In the genomic region with DNA sequence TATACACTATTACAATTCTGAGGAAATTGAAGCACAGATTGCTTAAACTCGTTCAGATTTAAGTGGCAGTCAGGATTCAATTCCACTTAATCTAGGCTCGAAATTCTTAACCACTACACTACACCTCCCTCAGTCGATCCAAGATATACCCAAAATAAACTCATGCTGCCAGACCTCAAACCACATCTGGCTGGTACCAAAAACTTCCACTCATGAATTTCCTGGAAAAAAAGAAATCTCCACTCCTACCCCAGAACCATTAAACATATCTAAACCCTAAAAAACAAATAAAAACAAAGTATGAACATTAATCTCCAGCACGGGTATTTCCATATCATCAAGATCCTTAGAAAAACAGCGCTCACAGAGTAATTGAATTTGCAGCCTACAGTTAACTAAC, we compare ENCODE assay signal across 8 cellular contexts. TPM values are rescaled to one million over a fixed set of nuclear protein-coding genes. Genes with fewer than 3 reads are reported as not detected.
DNase-seq lines count a peak whose midpoint lies in the region; ATAC-seq and TF ChIP-seq lines count a peak whose summit lies in the region.

No MANE protein-coding gene starts in this region.

- peaks cover 19% of the 10 kb centered on the region for H3K9me3 Mint-ChIP-seq in activated naive CD4-positive, alpha-beta T cell treated with anti-CD3 and anti-CD28 coated beads, Interleukin-2, amount 10 ng/mL, durations not matched to agents 7 days and 5 days
- no peaks in the 10 kb centered on the region for H3K9me3 Mint-ChIP-seq in activated naive CD8-positive, alpha-beta T cell (ENCODE audit: low read depth)

- ATAC-seq in upper lobe of left lung (ENCODE audit: low FRiP score in 2 of 2) (no peak), GM21423 (IDR thresholded peaks at IDR 0.05; ENCODE audit: unreplicated experiment) (no peak), GM18907 (IDR thresholded peaks at IDR 0.05; ENCODE audit: unreplicated experiment) (no peak)

- CTCF ChIA-PET in activated naive CD4-positive, alpha-beta T cell treated with anti-CD3 and anti-CD28 coated beads, Interleukin-2, amount 10 ng/mL, durations not matched to agents 7 days and 5 days (lab: Charles Lee), result no interaction called here

- H3K27ac ChIP-seq in upper lobe of left lung, result peak overlapping the region in 3 of 4 donors; percentile 81 to 90 (median 89)

- H3K27me3 ChIP-seq in upper lobe of left lung, result no peaks in the 10 kb centered on the region

- H3K27ac Mint-ChIP-seq in activated naive CD4-positive, alpha-beta T cell treated with anti-CD3 and anti-CD28 coated beads, Interleukin-2, amount 10 ng/mL, durations not matched to agents 7 days and 5 days, result peak overlapping the region; percentile 97
- peak overlapping the region; percentile 81 for H3K27ac Mint-ChIP-seq in activated naive CD8-positive, alpha-beta T cell

- no peak for DNase-seq in activated naive CD4-positive, alpha-beta T cell treated with anti-CD3 and anti-CD28 coated beads, Interleukin-2, amount 10 ng/mL, durations not matched to agents 7 days and 5 days
- DNase-seq in activated naive CD4-positive, alpha-beta T cell treated with anti-CD3 and anti-CD28 coated beads, Interleukin-2, amount 50 U/mL, for 16 hours, result no peak
- DNase-seq in left kidney (ENCODE audit: low read depth, low spot score) (peak; percentile 10), upper lobe of left lung (no peak), midbrain (lab: John Stamatoyannopoulos, UW) (no peak)

- peaks cover 27% of the 10 kb centered on the region for H3K4me1 Mint-ChIP-seq in activated naive CD4-positive, alpha-beta T cell treated with anti-CD3 and anti-CD28 coated beads, Interleukin-2, amount 10 ng/mL, durations not matched to agents 7 days and 5 days
- H3K4me1 Mint-ChIP-seq in activated naive CD8-positive, alpha-beta T cell (ENCODE audit: low read depth), result peaks cover 34% of the 10 kb centered on the region

- no peaks in the 10 kb centered on the region for H3K36me3 ChIP-seq in upper lobe of left lung

- no peak for TF ChIP-seq CTCF in upper lobe of left lung (IDR thresholded peaks at IDR 0.05)

- no peak for TF ChIP-seq POLR2A in upper lobe of left lung (IDR thresholded peaks at IDR 0.05)

- H3K4me3 ChIP-seq in upper lobe of left lung, result peak overlapping the region; percentile 60 to 87 (median 78)

- H3K4me3 Mint-ChIP-seq in activated naive CD4-positive, alpha-beta T cell treated with anti-CD3 and anti-CD28 coated beads, Interleukin-2, amount 10 ng/mL, durations not matched to agents 7 days and 5 days, result peak overlapping the region; percentile 94
- H3K4me3 Mint-ChIP-seq in activated naive CD8-positive, alpha-beta T cell, result peak overlapping the region; percentile 95

- H3K9me3 ChIP-seq in upper lobe of left lung, result peaks cover 0 to 15% (median 10%) of the 10 kb centered on the region in 4 donors

- peaks cover 37% of the 10 kb centered on the region for H3K36me3 Mint-ChIP-seq in activated naive CD4-positive, alpha-beta T cell treated with anti-CD3 and anti-CD28 coated beads, Interleukin-2, amount 10 ng/mL, durations not matched to agents 7 days and 5 days
- H3K36me3 Mint-ChIP-seq in activated naive CD8-positive, alpha-beta T cell, result peaks cover 9% of the 10 kb centered on the region

- H3K27me3 Mint-ChIP-seq in activated naive CD4-positive, alpha-beta T cell treated with anti-CD3 and anti-CD28 coated beads, Interleukin-2, amount 10 ng/mL, durations not matched to agents 7 days and 5 days, result peaks cover 7% of the 10 kb centered on the region
- no peaks in the 10 kb centered on the region for H3K27me3 Mint-ChIP-seq in activated naive CD8-positive, alpha-beta T cell

- WGBS in upper lobe of left lung, 2 donors, result 4 to 8% methylated on average over 5 of the region's 5 CpGs

- peaks cover 7 to 25% (median 17%) of the 10 kb centered on the region in 4 donors for H3K4me1 ChIP-seq in upper lobe of left lung

- TF ChIP-seq EP300 in upper lobe of left lung (IDR thresholded peaks at IDR 0.05), result no peak

RNA-seq across cellular contexts. Expression of a gene that starts 1.1 kb away (rescaled TPM):
- total RNA-seq in upper lobe of left lung, result 10 to 100 TPM in 4 of 6 donors, 1 to 10 TPM in 2; 2.8 to 34.6 (median 12.3) TPM

RNA-seq across cellular contexts. Expression of a gene that starts 59.4 kb away (rescaled TPM):
- total RNA-seq in upper lobe of left lung, result 1 to 10 TPM; 1.7 to 5.3 (median 4.0) TPM

RNA-seq across cellular contexts. Expression of a gene that starts 59.5 kb away (rescaled TPM):
- total RNA-seq in upper lobe of left lung, result 10 to 100 TPM in 1 of 6 donors, 1 to 10 TPM in 4, under 1 TPM in 1; 0.89 to 14.6 (median 3.3) TPM
